In genomic region chr6:165049362-165049761, GRCh38 we compare ENCODE assay signal across 1 cellular context.
TF ChIP-seq lines count a peak whose summit lies in the region.

No MANE protein-coding gene starts in this region.

TF ChIP-seq in H1, 55 proteins besides CTCF, POLR2A, EP300 and RAD21 (continued from another document):
- TF ChIP-seq SP1 (IDR thresholded peaks at IDR 0.05; ENCODE audit: low read depth, low read length) (no peak), NRF1 (IDR thresholded peaks at IDR 0.05; ENCODE audit: low read depth, low read length) (no peak), KDM4A (IDR thresholded peaks at IDR 0.05; ENCODE audit: low read depth, low read length, severe bottlenecking) (no peak), TAF7 (optimal IDR thresholded peaks at IDR 0.05; ENCODE audit: borderline replicate concordance, low read depth, low read length) (no peak), MAX (IDR thresholded peaks at IDR 0.05) (peak; percentile 100), GTF2F1 (IDR thresholded peaks at IDR 0.05; ENCODE audit: borderline replicate concordance, low read depth, low read length) (no peak), MAFK (IDR thresholded peaks at IDR 0.05; ENCODE audit: low read depth, low read length) (no peak), CHD2 (IDR thresholded peaks at IDR 0.05; ENCODE audit: low read length) (peak; percentile 48; the same call in 1 of the 2 replicates), KDM1A (IDR thresholded peaks at IDR 0.05; ENCODE audit: borderline replicate concordance, low read length) (no peak), SIX5 (IDR thresholded peaks at IDR 0.05; ENCODE audit: low read depth, low read length) (no peak), SAP30 (IDR thresholded peaks at IDR 0.05; ENCODE audit: insufficient read depth, insufficient replicate concordance, low read length) (no peak)
